1 cellular context compared by ENCODE assay signal in the genomic region with DNA sequence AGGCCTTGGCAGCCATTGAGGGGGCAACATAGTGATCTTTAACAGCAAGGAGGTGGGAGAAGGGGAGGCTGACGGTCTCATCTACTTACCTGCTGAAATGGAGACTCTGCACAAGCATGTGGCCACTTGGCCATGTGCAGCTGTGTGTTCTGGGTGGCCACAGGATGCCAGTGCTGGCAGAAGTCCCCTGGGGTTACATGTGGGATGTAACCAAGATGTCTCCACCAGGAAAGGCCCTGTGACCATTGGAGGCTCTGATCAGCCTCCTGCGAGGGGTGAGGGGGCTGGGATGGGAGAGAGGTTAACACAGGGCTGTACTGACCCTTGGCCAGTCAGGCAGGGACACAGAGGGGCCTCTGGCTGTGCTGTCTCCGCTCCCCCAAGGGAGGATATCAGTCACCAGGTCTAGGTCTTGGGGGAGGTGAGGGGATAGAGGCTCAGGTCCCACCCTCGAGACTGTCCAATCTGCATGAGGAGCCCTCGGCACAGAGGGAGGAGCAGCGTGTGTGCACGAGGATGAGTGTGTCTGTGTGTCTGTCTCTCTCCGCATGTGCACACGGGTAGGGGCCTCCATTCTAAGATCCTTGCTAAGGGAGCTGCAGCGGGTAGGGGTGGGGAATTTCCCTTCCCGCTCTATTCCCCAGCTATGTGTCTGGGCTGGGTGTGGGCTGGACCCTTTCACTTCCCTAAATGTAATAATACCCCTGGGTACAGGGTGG.
A peak's percentile ranks its signal among the peaks of the same experiment; 100 is the strongest.
TF ChIP-seq lines count a peak whose summit lies in the region.

No MANE protein-coding gene starts in this region.

TF ChIP-seq in GM12878, 131 proteins besides CTCF, POLR2A, EP300 and RAD21 (continued from another document and continues in another):
- TF ChIP-seq EGR1 (IDR thresholded peaks at IDR 0.05; ENCODE audit: borderline replicate concordance in 1 of 2, low read depth in 2 of 2, low read length in 2 of 2) (peak; percentile 7 to 82; a peak in 2 of 3 replicates), ZBED1 (IDR thresholded peaks at IDR 0.05; ENCODE audit: borderline replicate concordance) (peak; percentile 44; the same call in 1 of the 2 replicates), SP1 (IDR thresholded peaks at IDR 0.05; ENCODE audit: low read depth, low read length) (peak; percentile 75), CHD4 (IDR thresholded peaks at IDR 0.05) (no peak), ZNF384 (IDR thresholded peaks at IDR 0.05; ENCODE audit: borderline replicate concordance, low read depth, low read length) (no peak), CHD1 (IDR thresholded peaks at IDR 0.05; ENCODE audit: low read depth, low read length) (no peak), GATAD2B (conservative IDR thresholded peaks at IDR 0.05; ENCODE audit: low read depth) (no peak), NR2F1 (conservative IDR thresholded peaks at IDR 0.05) (no peak), RCOR1 (conservative IDR thresholded peaks at IDR 0.05; ENCODE audit: low read depth, low read length) (peak; percentile 91), TCF7 (IDR thresholded peaks at IDR 0.05; ENCODE audit: borderline replicate concordance) (no peak), DPF2 (IDR thresholded peaks at IDR 0.05) (peak; percentile 85; the same call in 1 of the 2 replicates), MEF2A (IDR thresholded peaks at IDR 0.05; ENCODE audit: insufficient read depth, low read depth, low read length) (peak; percentile 85), IKZF2 (IDR thresholded peaks at IDR 0.05) (peak; percentile 91 to 92), ZZZ3 (IDR thresholded peaks at IDR 0.05; ENCODE audit: control insufficient read depth, insufficient read length, low read depth) (no peak), STAT1 (conservative IDR thresholded peaks at IDR 0.05) (no peak), MYC (IDR thresholded peaks at IDR 0.05; ENCODE audit: insufficient read depth, insufficient read length, insufficient replicate concordance, low read length, severe bottlenecking) (no peak), EED (IDR thresholded peaks at IDR 0.05; ENCODE audit: low read depth) (peak; percentile 93), EZH2 (IDR thresholded peaks at IDR 0.05; ENCODE audit: borderline replicate concordance, control insufficient read depth, low read depth, low read length) (no peak), RELA (IDR thresholded peaks at IDR 0.05; ENCODE audit: borderline replicate concordance, partially characterized antibody) (peak; percentile 94), MEF2B (IDR thresholded peaks at IDR 0.05; ENCODE audit: partially characterized antibody, poor library complexity, severe bottlenecking) (peak; percentile 91), RBBP5 (conservative IDR thresholded peaks at IDR 0.05) (no peak), YBX1 (IDR thresholded peaks at IDR 0.05) (no peak), IRF4 (IDR thresholded peaks at IDR 0.05; ENCODE audit: low read depth, low read length) (peak; percentile 83; the same call in 1 of the 2 replicates), TAF1 (IDR thresholded peaks at IDR 0.05; ENCODE audit: borderline replicate concordance, low read depth, low read length) (0 out of 2 replicates have a peak, but pooled peaks have one; percentile 40), KDM1A (IDR thresholded peaks at IDR 0.05; ENCODE audit: borderline replicate concordance) (no peak), LARP7 (IDR thresholded peaks at IDR 0.05) (peak; percentile 48; the same call in 1 of the 2 replicates), TBL1XR1 (IDR thresholded peaks at IDR 0.05; ENCODE audit: low read depth, low read length) (peak; percentile 75; the same call in 1 of the 2 replicates), CBFB (IDR thresholded peaks at IDR 0.05; ENCODE audit: low read depth) (peak; percentile 65; the same call in 1 of the 2 replicates), PML (IDR thresholded peaks at IDR 0.05; ENCODE audit: low read length) (no peak), SUZ12 (IDR thresholded peaks at IDR 0.05; ENCODE audit: unreplicated experiment) (no peak), JUNB (IDR thresholded peaks at IDR 0.05) (no peak), SREBF1 (IDR thresholded peaks at IDR 0.05; ENCODE audit: low read length) (0 out of 2 replicates have a peak, but pooled peaks have one; percentile 12), TCF3 (IDR thresholded peaks at IDR 0.05; ENCODE audit: borderline replicate concordance, insufficient read depth, low read depth, low read length) (0 out of 2 replicates have a peak, but pooled peaks have one; percentile 9), FOS (IDR thresholded peaks at IDR 0.05; ENCODE audit: borderline replicate concordance, extremely low read depth, insufficient read length) (no peak), JUND (IDR thresholded peaks at IDR 0.05; ENCODE audit: low read depth, low read length) (no peak), BRCA1 (IDR thresholded peaks at IDR 0.05; ENCODE audit: low read depth, low read length) (no peak), RAD51 (IDR thresholded peaks at IDR 0.05) (no peak), SPI1 (IDR thresholded peaks at IDR 0.05; ENCODE audit: borderline replicate concordance, insufficient read depth, low read depth, low read length) (peak; percentile 98), CBX3 (IDR thresholded peaks at IDR 0.05; ENCODE audit: borderline replicate concordance, low read depth) (no peak), WRNIP1 (IDR thresholded peaks at IDR 0.05; ENCODE audit: borderline replicate concordance, low read depth, low read length) (no peak)
- TF ChIP-seq, protein P1, sequence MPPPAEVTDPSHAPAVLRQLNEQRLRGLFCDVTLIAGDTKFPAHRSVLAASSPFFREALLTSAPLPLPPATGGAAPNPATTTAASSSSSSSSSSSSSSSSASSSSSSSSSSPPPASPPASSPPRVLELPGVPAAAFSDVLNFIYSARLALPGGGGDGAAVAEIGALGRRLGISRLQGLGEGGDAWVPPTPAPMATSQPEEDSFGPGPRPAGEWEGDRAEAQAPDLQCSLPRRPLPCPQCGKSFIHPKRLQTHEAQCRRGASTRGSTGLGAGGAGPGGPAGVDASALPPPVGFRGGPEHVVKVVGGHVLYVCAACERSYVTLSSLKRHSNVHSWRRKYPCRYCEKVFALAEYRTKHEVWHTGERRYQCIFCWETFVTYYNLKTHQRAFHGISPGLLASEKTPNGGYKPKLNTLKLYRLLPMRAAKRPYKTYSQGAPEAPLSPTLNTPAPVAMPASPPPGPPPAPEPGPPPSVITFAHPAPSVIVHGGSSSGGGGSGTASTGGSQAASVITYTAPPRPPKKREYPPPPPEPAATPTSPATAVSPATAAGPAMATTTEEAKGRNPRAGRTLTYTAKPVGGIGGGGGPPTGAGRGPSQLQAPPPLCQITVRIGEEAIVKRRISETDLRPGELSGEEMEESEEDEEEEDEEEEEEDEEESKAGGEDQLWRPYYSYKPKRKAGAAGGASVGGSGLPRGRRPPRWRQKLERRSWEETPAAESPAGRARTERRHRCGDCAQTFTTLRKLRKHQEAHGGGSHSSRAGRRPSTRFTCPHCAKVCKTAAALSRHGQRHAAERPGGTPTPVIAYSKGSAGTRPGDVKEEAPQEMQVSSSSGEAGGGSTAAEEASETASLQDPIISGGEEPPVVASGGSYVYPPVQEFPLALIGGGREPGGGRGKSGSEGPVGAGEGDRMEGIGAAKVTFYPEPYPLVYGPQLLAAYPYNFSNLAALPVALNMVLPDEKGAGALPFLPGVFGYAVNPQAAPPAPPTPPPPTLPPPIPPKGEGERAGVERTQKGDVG (CRISPR knock-in tag; IDR thresholded peaks at IDR 0.05) = no peak
- TF ChIP-seq, protein P2, sequence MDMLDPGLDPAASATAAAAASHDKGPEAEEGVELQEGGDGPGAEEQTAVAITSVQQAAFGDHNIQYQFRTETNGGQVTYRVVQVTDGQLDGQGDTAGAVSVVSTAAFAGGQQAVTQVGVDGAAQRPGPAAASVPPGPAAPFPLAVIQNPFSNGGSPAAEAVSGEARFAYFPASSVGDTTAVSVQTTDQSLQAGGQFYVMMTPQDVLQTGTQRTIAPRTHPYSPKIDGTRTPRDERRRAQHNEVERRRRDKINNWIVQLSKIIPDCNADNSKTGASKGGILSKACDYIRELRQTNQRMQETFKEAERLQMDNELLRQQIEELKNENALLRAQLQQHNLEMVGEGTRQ (IDR thresholded peaks at IDR 0.05; ENCODE audit: borderline replicate concordance, low read depth, low read length) = no peak
- TF ChIP-seq, protein P3, sequence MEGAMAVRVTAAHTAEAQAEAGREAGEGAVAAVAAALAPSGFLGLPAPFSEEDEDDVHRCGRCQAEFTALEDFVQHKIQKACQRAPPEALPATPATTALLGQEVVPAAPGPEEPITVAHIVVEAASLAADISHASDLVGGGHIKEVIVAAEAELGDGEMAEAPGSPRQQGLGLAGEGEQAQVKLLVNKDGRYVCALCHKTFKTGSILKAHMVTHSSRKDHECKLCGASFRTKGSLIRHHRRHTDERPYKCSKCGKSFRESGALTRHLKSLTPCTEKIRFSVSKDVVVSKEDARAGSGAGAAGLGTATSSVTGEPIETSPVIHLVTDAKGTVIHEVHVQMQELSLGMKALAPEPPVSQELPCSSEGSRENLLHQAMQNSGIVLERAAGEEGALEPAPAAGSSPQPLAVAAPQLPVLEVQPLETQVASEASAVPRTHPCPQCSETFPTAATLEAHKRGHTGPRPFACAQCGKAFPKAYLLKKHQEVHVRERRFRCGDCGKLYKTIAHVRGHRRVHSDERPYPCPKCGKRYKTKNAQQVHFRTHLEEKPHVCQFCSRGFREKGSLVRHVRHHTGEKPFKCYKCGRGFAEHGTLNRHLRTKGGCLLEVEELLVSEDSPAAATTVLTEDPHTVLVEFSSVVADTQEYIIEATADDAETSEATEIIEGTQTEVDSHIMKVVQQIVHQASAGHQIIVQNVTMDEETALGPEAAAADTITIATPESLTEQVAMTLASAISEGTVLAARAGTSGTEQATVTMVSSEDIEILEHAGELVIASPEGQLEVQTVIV (IDR thresholded peaks at IDR 0.05; ENCODE audit: borderline replicate concordance, partially characterized antibody) = no peak
- TF ChIP-seq, protein P4, sequence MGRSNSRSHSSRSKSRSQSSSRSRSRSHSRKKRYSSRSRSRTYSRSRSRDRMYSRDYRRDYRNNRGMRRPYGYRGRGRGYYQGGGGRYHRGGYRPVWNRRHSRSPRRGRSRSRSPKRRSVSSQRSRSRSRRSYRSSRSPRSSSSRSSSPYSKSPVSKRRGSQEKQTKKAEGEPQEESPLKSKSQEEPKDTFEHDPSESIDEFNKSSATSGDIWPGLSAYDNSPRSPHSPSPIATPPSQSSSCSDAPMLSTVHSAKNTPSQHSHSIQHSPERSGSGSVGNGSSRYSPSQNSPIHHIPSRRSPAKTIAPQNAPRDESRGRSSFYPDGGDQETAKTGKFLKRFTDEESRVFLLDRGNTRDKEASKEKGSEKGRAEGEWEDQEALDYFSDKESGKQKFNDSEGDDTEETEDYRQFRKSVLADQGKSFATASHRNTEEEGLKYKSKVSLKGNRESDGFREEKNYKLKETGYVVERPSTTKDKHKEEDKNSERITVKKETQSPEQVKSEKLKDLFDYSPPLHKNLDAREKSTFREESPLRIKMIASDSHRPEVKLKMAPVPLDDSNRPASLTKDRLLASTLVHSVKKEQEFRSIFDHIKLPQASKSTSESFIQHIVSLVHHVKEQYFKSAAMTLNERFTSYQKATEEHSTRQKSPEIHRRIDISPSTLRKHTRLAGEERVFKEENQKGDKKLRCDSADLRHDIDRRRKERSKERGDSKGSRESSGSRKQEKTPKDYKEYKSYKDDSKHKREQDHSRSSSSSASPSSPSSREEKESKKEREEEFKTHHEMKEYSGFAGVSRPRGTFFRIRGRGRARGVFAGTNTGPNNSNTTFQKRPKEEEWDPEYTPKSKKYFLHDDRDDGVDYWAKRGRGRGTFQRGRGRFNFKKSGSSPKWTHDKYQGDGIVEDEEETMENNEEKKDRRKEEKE (IDR thresholded peaks at IDR 0.05) = no peak
- TF ChIP-seq, protein P5, sequence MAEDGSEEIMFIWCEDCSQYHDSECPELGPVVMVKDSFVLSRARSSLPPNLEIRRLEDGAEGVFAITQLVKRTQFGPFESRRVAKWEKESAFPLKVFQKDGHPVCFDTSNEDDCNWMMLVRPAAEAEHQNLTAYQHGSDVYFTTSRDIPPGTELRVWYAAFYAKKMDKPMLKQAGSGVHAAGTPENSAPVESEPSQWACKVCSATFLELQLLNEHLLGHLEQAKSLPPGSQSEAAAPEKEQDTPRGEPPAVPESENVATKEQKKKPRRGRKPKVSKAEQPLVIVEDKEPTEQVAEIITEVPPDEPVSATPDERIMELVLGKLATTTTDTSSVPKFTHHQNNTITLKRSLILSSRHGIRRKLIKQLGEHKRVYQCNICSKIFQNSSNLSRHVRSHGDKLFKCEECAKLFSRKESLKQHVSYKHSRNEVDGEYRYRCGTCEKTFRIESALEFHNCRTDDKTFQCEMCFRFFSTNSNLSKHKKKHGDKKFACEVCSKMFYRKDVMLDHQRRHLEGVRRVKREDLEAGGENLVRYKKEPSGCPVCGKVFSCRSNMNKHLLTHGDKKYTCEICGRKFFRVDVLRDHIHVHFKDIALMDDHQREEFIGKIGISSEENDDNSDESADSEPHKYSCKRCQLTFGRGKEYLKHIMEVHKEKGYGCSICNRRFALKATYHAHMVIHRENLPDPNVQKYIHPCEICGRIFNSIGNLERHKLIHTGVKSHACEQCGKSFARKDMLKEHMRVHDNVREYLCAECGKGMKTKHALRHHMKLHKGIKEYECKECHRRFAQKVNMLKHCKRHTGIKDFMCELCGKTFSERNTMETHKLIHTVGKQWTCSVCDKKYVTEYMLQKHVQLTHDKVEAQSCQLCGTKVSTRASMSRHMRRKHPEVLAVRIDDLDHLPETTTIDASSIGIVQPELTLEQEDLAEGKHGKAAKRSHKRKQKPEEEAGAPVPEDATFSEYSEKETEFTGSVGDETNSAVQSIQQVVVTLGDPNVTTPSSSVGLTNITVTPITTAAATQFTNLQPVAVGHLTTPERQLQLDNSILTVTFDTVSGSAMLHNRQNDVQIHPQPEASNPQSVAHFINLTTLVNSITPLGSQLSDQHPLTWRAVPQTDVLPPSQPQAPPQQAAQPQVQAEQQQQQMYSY (CRISPR knock-in tag; IDR thresholded peaks at IDR 0.05) = no peak
- TF ChIP-seq, protein P6, sequence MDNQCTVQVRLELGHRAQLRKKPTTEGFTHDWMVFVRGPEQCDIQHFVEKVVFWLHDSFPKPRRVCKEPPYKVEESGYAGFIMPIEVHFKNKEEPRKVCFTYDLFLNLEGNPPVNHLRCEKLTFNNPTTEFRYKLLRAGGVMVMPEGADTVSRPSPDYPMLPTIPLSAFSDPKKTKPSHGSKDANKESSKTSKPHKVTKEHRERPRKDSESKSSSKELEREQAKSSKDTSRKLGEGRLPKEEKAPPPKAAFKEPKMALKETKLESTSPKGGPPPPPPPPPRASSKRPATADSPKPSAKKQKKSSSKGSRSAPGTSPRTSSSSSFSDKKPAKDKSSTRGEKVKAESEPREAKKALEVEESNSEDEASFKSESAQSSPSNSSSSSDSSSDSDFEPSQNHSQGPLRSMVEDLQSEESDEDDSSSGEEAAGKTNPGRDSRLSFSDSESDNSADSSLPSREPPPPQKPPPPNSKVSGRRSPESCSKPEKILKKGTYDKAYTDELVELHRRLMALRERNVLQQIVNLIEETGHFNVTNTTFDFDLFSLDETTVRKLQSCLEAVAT (IDR thresholded peaks at IDR 0.05) = peak; percentile 53
